ENCODE assay signal across 25 cellular contexts in the genomic region with DNA sequence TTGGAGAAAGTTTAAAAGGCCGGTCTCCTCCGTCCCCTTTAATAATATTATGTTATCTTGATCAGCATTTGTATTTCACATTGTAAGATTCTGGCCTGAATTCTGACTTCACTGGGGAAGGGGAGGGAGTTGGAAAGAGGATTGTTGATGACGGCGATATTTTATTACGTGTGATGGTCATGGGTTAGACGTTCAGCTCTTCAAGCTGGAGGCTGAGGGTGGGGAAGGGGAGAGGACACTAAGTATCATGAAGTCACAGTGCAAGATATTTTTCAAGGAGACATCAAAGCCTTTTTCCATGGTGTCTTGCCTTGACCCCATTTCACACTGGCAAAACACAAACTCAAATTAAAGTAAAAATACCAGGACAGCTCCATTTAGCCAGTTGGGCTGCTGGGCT.
"Had no signal": no experiment of that assay in that cellular context is flagged by ENCODE, and none has a peak within 500 bp of the region (broad histone marks: within the 10 kb centered on the region; RNA-seq: fewer than 3 reads in every experiment).

No MANE protein-coding gene starts in this region.

- ATAC-seq: activated naive CD8-positive, alpha-beta T cell treated with anti-CD3 and anti-CD28 coated beads, Interleukin-2, amount 50 U/mL, for 24 hours; heart left ventricle; naive thymus-derived CD8-positive, alpha-beta T cell; right lobe of liver; stimulated activated naive CD8-positive, alpha-beta T cell treated with anti-CD3 and anti-CD28 coated beads, Interleukin-15, Interleukin-2, amounts not matched to agents 100 U/mL and 50 U/mL, for 24 hours; T-helper 17 cell had no signal

- H3K36me3 ChIP-seq: esophagus muscularis mucosa, heart left ventricle, left ventricle myocardium inferior, right lobe of liver, transverse colon had no signal

- H3K9me3 ChIP-seq: body of pancreas, right lobe of liver, testis had no signal

- H3K27ac ChIP-seq: esophagus muscularis mucosa, foreskin keratinocyte, heart left ventricle, left ventricle myocardium inferior, right lobe of liver, testis had no signal

- H3K27me3 ChIP-seq: testis had no signal

- DNase-seq: activated CD4-positive, alpha-beta memory T cell treated with anti-CD3 and anti-CD28 coated beads, Interleukin-2, amount 10 ng/mL, durations not matched to agents 7 days and 5 days; activated CD4-positive, alpha-beta T cell treated with anti-CD3 and anti-CD28 coated beads, Interleukin-2, amount 10 ng/mL, durations not matched to agents 24 days and 14 days; activated CD4-positive, CD25-positive, alpha-beta regulatory T cell treated with anti-CD3 and anti-CD28 coated beads, Interleukin-2, amount 50 U/mL, for 72 hours; activated naive CD8-positive, alpha-beta T cell treated with anti-CD3 and anti-CD28 coated beads, Interleukin-2, amount 50 U/mL, for 24 hours; activated T-cell treated with anti-CD3 and anti-CD28 coated beads, Interleukin-2, amount 50 U/mL, for 48 hours; anterior cingulate cortex; body of pancreas; dermis blood vessel endothelial cell; effector CD4-positive, alpha-beta T cell; heart left ventricle; left ventricle myocardium inferior; mammary epithelial cell; midbrain; naive thymus-derived CD8-positive, alpha-beta T cell; posterior cingulate gyrus; right lobe of liver; stimulated activated CD4-positive, alpha-beta T cell treated with anti-CD3 and anti-CD28 coated beads, Interleukin-12 subunit alpha, Interleukin-12 subunit beta, amount 100 ng/mL, for 4 hours; stimulated activated CD4-positive, alpha-beta T cell treated with anti-CD3 and anti-CD28 coated beads, Interleukin-4, amount 100 ng/mL, for 1 hour; stimulated activated naive CD8-positive, alpha-beta T cell treated with anti-CD3 and anti-CD28 coated beads, Interleukin-15, Interleukin-2, amounts not matched to agents 100 U/mL and 50 U/mL, for 24 hours; T-helper 17 cell; T1000; testis; transverse colon had no signal

- H3K4me3 ChIP-seq: body of pancreas, esophagus muscularis mucosa, heart left ventricle, left ventricle myocardium inferior, right lobe of liver, testis, transverse colon had no signal
